In the genomic region with DNA sequence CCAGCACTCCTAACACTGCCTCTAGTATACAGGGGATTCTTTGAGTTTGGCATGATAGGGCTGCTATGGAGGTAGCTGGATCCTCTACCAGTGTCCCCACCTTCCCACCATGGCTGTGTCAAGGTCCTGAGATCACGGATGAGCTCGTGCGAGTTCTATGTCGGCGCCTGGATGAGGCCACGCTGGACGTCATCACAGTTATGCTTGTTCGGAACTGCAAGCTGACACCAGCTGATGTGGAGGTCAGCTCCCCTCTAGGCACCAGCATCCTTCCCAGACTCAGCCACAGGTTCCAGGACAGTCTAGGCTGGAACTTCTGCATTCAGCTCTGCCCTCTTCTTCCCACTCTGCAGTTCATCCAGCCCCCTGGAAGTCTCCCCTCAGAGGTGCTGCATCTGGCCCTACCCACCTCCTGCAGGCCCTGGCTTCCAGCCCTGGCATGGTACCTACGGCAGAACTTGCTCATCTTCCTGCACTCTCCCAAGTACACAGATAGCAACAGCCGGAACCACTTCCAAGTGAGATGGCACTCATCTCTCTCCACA, we compare ENCODE assay signal across 18 cellular contexts.
"Had no signal": no experiment of that assay in that cellular context is flagged by ENCODE, and none has a peak within 500 bp of the region (broad histone marks: within the 10 kb centered on the region; RNA-seq: fewer than 3 reads in every experiment).

No MANE protein-coding gene starts in this region.

- H3K27me3 ChIP-seq: gastrocnemius medialis, right atrium auricular region had no signal

- H3K27ac ChIP-seq: gastrocnemius medialis, left ventricle myocardium inferior, prostate gland, right atrium auricular region, skin epidermis, thoracic aorta had no signal

- H3K27ac Mint-ChIP-seq: activated CD4-positive, alpha-beta memory T cell treated with anti-CD3 and anti-CD28 coated beads for 36 hours; nephron progenitor cell had no signal

- DNase-seq: activated CD4-positive, alpha-beta memory T cell treated with anti-CD3 and anti-CD28 coated beads for 36 hours; activated gamma-delta T cell treated with Interleukin-2 at 50 U/mL for 16 hours; activated T-cell treated with anti-CD3 and anti-CD28 coated beads, Interleukin-2, amount 50 U/mL, for 48 hours; anterior cingulate cortex; cortex of kidney; gastrocnemius medialis; left ventricle myocardium inferior; mammary epithelial cell; nephron progenitor cell; stimulated activated CD4-positive, alpha-beta T cell treated with anti-CD3 and anti-CD28 coated beads, Interleukin-15, amount 100 ng/mL, for 24 hours; stimulated activated CD4-positive, alpha-beta T cell treated with anti-CD3 and anti-CD28 coated beads, Interleukin-2, amount 100 ng/mL, for 48 hours had no signal

- H3K9me3 Mint-ChIP-seq: activated CD4-positive, alpha-beta memory T cell treated with anti-CD3 and anti-CD28 coated beads for 36 hours; brain; nephron progenitor cell had no signal

- ATAC-seq: esophagus mucosa, gastrocnemius medialis had no signal

- H3K27me3 Mint-ChIP-seq: activated CD4-positive, alpha-beta memory T cell treated with anti-CD3 and anti-CD28 coated beads for 36 hours; brain had no signal

- FAIRE-seq: keratinocyte had no signal

- H3K4me3 Mint-ChIP-seq: activated CD4-positive, alpha-beta memory T cell treated with anti-CD3 and anti-CD28 coated beads for 36 hours; brain; nephron progenitor cell had no signal

- H3K4me3 ChIP-seq: gastrocnemius medialis, left ventricle myocardium inferior, prostate gland, right atrium auricular region, skin epidermis, thoracic aorta had no signal

- H3K4me1 ChIP-seq: gastrocnemius medialis, prostate gland had no signal

- H3K9me3 ChIP-seq: gastrocnemius medialis, left ventricle myocardium inferior, prostate gland, right atrium auricular region, thoracic aorta had no signal
